In genomic region chr2:49248506-49248905, GRCh38 we compare ENCODE assay signal across 8 cellular contexts.
DNase-seq lines count a peak whose midpoint lies in the region; ATAC-seq and TF ChIP-seq lines count a peak whose summit lies in the region.
"Had no signal": no experiment of that assay in that cellular context is flagged by ENCODE, and none has a peak within 500 bp of the region (broad histone marks: within the 10 kb centered on the region; RNA-seq: fewer than 3 reads in every experiment).

No MANE protein-coding gene starts in this region.

- no peak overlapping the region; the same call in 1 of the 2 replicates for H3K27ac Mint-ChIP-seq in HFFc6

- H3K27me3 Mint-ChIP-seq in HFFc6 (ENCODE audit: insufficient read depth), result no peaks in the 10 kb centered on the region

- H3K4me1 ChIP-seq in foreskin keratinocyte, result no peaks in the 10 kb centered on the region
- H3K4me1 ChIP-seq: gastrocnemius medialis had no signal

- no peak overlapping the region for H3K4me3 ChIP-seq in skeletal muscle cell (ENCODE audit: low read depth, low read length)
- H3K4me3 ChIP-seq: gastrocnemius medialis had no signal

- peak; percentile 80 for DNase-seq in HFFc6
- DNase-seq in T1000 (lab: John Stamatoyannopoulos, UW), result peak; percentile 59
- peak; percentile 35 to 69 for DNase-seq in foreskin keratinocyte
- peak; percentile 95 for DNase-seq in skeletal muscle cell (ENCODE audit: low read depth)
- no peak for DNase-seq in NK-92 treated with Interleukin-12 subunit alpha and Interleukin-12 subunit beta, amount 100 ng/mL, for 24 hours (lab: John Stamatoyannopoulos, UW)
- DNase-seq in activated CD4-positive, alpha-beta T cell treated with anti-CD3 and anti-CD28 coated beads for 48 hours, result no peak
- DNase-seq: gastrocnemius medialis had no signal

- peaks cover 5% of the 10 kb centered on the region for H3K4me1 Mint-ChIP-seq in HFFc6 (ENCODE audit: low read depth)

- no peak for TF ChIP-seq CTCF in HFFc6 (IDR thresholded peaks at IDR 0.05)
- no peak for TF ChIP-seq CTCF in foreskin keratinocyte (conservative IDR thresholded peaks at IDR 0.05)

- ATAC-seq in foreskin keratinocyte, result peak; percentile 95
- ATAC-seq in GM19035 (IDR thresholded peaks at IDR 0.05; ENCODE audit: unreplicated experiment), result no peak
- ATAC-seq: gastrocnemius medialis had no signal

- no peak overlapping the region for H3K4me3 Mint-ChIP-seq in HFFc6

- no peaks in the 10 kb centered on the region for H3K27me3 ChIP-seq in foreskin keratinocyte
- H3K27me3 ChIP-seq: gastrocnemius medialis had no signal

- H3K36me3 Mint-ChIP-seq in HFFc6 (ENCODE audit: low read depth), result no peaks in the 10 kb centered on the region

- H3K9me3 Mint-ChIP-seq in HFFc6, result peaks cover 42% of the 10 kb centered on the region

- no peak overlapping the region for H3K27ac ChIP-seq in foreskin keratinocyte
- H3K27ac ChIP-seq: gastrocnemius medialis had no signal

Comparison
In these comparisons a context has a peak if more than half of its experiments do, and no peak if none do; other contexts are left out.
1. DNase-seq: peak in HFFc6 (single experiment), T1000 (single experiment), foreskin keratinocyte (2 of 2) and skeletal muscle cell (single experiment); none in NK-92 treated with Interleukin-12 subunit alpha and Interleukin-12 subunit beta, amount 100 ng/mL, for 24 hours (single experiment) and activated CD4-positive, alpha-beta T cell treated with anti-CD3 and anti-CD28 coated beads for 48 hours (single experiment).